Comparison of ENCODE assay signal across 1 cellular context in genomic region chr17:67993153-67993997, GRCh38.
TF ChIP-seq lines count a peak whose summit lies in the region.

No MANE protein-coding gene starts in this region.

TF ChIP-seq in HepG2, 621 proteins besides CTCF, POLR2A, EP300 and RAD21 (continued from another document and continues in another):
- TF ChIP-seq, protein P1, sequence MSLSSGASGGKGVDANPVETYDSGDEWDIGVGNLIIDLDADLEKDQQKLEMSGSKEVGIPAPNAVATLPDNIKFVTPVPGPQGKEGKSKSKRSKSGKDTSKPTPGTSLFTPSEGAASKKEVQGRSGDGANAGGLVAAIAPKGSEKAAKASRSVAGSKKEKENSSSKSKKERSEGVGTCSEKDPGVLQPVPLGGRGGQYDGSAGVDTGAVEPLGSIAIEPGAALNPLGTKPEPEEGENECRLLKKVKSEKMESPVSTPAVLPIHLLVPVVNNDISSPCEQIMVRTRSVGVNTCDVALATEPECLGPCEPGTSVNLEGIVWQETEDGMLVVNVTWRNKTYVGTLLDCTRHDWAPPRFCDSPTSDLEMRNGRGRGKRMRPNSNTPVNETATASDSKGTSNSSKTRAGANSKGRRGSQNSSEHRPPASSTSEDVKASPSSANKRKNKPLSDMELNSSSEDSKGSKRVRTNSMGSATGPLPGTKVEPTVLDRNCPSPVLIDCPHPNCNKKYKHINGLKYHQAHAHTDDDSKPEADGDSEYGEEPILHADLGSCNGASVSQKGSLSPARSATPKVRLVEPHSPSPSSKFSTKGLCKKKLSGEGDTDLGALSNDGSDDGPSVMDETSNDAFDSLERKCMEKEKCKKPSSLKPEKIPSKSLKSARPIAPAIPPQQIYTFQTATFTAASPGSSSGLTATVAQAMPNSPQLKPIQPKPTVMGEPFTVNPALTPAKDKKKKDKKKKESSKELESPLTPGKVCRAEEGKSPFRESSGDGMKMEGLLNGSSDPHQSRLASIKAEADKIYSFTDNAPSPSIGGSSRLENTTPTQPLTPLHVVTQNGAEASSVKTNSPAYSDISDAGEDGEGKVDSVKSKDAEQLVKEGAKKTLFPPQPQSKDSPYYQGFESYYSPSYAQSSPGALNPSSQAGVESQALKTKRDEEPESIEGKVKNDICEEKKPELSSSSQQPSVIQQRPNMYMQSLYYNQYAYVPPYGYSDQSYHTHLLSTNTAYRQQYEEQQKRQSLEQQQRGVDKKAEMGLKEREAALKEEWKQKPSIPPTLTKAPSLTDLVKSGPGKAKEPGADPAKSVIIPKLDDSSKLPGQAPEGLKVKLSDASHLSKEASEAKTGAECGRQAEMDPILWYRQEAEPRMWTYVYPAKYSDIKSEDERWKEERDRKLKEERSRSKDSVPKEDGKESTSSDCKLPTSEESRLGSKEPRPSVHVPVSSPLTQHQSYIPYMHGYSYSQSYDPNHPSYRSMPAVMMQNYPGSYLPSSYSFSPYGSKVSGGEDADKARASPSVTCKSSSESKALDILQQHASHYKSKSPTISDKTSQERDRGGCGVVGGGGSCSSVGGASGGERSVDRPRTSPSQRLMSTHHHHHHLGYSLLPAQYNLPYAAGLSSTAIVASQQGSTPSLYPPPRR (CRISPR knock-in tag; IDR thresholded peaks at IDR 0.05; ENCODE audit: borderline replicate concordance) = no peak; the same call in 1 of the 2 replicates
- TF ChIP-seq ZKSCAN8 (CRISPR knock-in tag; IDR thresholded peaks at IDR 0.05; ENCODE audit: borderline replicate concordance) (no peak), FOXK1 (CRISPR knock-in tag; IDR thresholded peaks at IDR 0.05; ENCODE audit: borderline replicate concordance, low read depth) (no peak), RFXANK (CRISPR knock-in tag; IDR thresholded peaks at IDR 0.05) (no peak), ZNF580 (CRISPR knock-in tag; IDR thresholded peaks at IDR 0.05; ENCODE audit: borderline replicate concordance, low read depth) (no peak; the same call in 1 of the 2 replicates), KDM2A (CRISPR knock-in tag; IDR thresholded peaks at IDR 0.05; ENCODE audit: borderline replicate concordance, low read depth) (peak; percentile 85; the same call in 1 of the 2 replicates), ZNF746 (CRISPR knock-in tag; IDR thresholded peaks at IDR 0.05) (peak; percentile 13; the same call in 1 of the 2 replicates), RAD51 (IDR thresholded peaks at IDR 0.05; ENCODE audit: borderline replicate concordance) (no peak), ZNF513 (CRISPR knock-in tag; conservative IDR thresholded peaks at IDR 0.05) (no peak), ZNF264 (CRISPR knock-in tag; IDR thresholded peaks at IDR 0.05) (no peak), MATR3 (CRISPR knock-in tag; IDR thresholded peaks at IDR 0.05) (no peak), ZMAT3 (CRISPR knock-in tag; conservative IDR thresholded peaks at IDR 0.05) (0 out of 2 replicates have a peak, but pooled peaks have one; percentile 18), ZNF335 (CRISPR knock-in tag; IDR thresholded peaks at IDR 0.05) (no peak), ZNF333 (CRISPR knock-in tag; IDR thresholded peaks at IDR 0.05; ENCODE audit: borderline replicate concordance) (no peak), ZNF343 (CRISPR knock-in tag; IDR thresholded peaks at IDR 0.05) (no peak), ZNF788 (CRISPR knock-in tag; IDR thresholded peaks at IDR 0.05; ENCODE audit: borderline replicate concordance) (peak; percentile 52; the same call in 1 of the 2 replicates), ZNF276 (CRISPR knock-in tag; IDR thresholded peaks at IDR 0.05; ENCODE audit: low read depth) (no peak), NR1H2 (CRISPR knock-in tag; IDR thresholded peaks at IDR 0.05; ENCODE audit: borderline replicate concordance, low read depth) (no peak), FOXP1 (IDR thresholded peaks at IDR 0.05) (no peak), FOXP1 (CRISPR knock-in tag; IDR thresholded peaks at IDR 0.05) (no peak), SAFB2 (CRISPR knock-in tag; IDR thresholded peaks at IDR 0.05; ENCODE audit: borderline replicate concordance, low read depth) (no peak), ZNF556 (CRISPR knock-in tag; IDR thresholded peaks at IDR 0.05; ENCODE audit: borderline replicate concordance) (0 out of 2 replicates have a peak, but pooled peaks have one; percentile 30), BCL6 (CRISPR knock-in tag; IDR thresholded peaks at IDR 0.05) (peak; percentile 89), ZBTB49 (CRISPR knock-in tag; IDR thresholded peaks at IDR 0.05; ENCODE audit: borderline replicate concordance) (0 out of 2 replicates have a peak, but pooled peaks have one; percentile 38), ZFX (CRISPR knock-in tag; IDR thresholded peaks at IDR 0.05; ENCODE audit: low read depth) (peak; percentile 83), ZNF543 (CRISPR knock-in tag; IDR thresholded peaks at IDR 0.05) (no peak), MAX (IDR thresholded peaks at IDR 0.05) (no peak; the same call in 1 of the 2 replicates), HIVEP1 (CRISPR knock-in tag; IDR thresholded peaks at IDR 0.05) (no peak), KAT2B (IDR thresholded peaks at IDR 0.05; ENCODE audit: borderline replicate concordance, low read depth, low read length) (no peak)
- TF ChIP-seq, protein P2, sequence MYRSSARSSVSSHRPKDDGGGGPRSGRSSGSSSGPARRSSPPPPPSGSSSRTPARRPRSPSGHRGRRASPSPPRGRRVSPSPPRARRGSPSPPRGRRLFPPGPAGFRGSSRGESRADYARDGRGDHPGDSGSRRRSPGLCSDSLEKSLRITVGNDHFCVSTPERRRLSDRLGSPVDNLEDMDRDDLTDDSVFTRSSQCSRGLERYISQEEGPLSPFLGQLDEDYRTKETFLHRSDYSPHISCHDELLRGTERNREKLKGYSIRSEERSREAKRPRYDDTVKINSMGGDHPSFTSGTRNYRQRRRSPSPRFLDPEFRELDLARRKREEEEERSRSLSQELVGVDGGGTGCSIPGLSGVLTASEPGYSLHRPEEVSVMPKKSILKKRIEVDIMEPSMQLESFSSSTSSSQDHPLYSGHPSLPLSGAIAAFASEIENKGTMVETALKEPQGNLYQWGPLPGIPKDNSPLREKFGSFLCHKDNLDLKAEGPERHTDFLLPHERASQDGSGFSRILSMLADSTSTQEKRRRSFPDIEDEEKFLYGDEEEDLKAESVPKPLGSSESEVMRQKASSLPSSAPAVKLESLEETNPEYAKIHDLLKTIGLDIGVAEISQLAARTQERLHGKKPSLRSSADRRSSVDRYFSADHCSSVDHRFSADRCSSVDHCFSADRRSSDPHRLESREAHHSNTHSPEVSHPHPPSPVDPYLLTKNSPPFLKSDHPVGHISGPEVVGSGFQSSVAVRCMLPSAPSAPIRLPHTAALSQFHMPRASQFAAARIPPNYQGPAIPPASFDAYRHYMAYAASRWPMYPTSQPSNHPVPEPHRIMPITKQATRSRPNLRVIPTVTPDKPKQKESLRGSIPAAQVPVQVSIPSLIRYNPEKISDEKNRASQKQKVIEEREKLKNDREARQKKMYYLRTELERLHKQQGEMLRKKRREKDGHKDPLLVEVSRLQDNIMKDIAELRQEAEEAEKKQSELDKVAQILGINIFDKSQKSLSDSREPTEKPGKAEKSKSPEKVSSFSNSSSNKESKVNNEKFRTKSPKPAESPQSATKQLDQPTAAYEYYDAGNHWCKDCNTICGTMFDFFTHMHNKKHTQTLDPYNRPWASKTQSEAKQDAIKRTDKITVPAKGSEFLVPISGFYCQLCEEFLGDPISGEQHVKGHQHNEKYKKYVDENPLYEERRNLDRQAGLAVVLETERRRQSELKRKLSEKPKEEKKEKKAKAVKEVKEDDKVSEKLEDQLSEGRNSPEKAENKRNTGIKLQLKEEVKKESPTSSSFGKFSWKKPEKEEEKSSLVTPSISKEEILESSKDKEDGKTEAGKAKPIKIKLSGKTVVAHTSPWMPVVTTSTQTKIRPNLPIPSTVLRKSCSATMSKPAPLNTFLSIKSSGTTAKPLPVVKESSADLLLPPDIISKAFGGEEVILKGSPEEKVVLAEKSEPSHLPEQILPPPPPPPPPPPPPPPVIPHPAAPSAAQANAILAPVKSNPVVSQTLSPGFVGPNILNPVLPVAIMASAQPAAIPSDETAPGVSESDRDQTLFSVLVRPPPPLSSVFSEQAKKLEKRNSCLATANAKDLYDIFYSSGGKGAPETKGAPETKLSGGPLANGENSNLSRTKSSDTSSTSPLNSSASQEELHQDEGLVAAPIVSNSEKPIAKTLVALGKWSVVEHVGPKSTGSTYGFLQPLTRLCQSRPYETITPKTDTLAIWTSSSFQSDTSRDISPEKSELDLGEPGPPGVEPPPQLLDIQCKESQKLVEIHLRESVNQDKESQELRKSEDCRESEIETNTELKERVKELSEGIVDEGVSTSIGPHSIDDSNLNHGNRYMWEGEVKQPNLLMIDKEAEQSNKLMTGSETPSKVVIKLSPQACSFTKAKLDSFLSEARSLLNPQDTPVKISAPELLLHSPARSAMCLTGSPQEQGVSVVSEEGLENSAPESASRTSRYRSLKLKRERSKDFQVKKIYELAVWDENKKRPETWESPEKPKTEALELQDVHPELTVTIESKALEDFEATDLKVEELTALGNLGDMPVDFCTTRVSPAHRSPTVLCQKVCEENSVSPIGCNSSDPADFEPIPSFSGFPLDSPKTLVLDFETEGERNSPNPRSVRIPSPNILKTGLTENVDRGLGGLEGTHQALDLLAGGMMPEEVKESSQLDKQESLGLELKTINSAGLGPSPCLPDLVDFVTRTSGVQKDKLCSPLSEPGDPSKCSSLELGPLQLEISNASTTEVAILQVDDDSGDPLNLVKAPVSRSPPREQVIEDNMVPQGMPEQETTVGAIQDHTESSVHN (CRISPR knock-in tag; IDR thresholded peaks at IDR 0.05) = no peak
- TF ChIP-seq, protein P3, sequence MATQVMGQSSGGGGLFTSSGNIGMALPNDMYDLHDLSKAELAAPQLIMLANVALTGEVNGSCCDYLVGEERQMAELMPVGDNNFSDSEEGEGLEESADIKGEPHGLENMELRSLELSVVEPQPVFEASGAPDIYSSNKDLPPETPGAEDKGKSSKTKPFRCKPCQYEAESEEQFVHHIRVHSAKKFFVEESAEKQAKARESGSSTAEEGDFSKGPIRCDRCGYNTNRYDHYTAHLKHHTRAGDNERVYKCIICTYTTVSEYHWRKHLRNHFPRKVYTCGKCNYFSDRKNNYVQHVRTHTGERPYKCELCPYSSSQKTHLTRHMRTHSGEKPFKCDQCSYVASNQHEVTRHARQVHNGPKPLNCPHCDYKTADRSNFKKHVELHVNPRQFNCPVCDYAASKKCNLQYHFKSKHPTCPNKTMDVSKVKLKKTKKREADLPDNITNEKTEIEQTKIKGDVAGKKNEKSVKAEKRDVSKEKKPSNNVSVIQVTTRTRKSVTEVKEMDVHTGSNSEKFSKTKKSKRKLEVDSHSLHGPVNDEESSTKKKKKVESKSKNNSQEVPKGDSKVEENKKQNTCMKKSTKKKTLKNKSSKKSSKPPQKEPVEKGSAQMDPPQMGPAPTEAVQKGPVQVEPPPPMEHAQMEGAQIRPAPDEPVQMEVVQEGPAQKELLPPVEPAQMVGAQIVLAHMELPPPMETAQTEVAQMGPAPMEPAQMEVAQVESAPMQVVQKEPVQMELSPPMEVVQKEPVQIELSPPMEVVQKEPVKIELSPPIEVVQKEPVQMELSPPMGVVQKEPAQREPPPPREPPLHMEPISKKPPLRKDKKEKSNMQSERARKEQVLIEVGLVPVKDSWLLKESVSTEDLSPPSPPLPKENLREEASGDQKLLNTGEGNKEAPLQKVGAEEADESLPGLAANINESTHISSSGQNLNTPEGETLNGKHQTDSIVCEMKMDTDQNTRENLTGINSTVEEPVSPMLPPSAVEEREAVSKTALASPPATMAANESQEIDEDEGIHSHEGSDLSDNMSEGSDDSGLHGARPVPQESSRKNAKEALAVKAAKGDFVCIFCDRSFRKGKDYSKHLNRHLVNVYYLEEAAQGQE (IDR thresholded peaks at IDR 0.05; ENCODE audit: borderline replicate concordance in 1 of 2, low read depth in 1 of 2, low read length in 2 of 2) = peak in 1 of 2 experiments; percentile 16; a peak in 1 of 4 replicates
